17 cellular contexts compared by ENCODE assay signal in the genomic region with DNA sequence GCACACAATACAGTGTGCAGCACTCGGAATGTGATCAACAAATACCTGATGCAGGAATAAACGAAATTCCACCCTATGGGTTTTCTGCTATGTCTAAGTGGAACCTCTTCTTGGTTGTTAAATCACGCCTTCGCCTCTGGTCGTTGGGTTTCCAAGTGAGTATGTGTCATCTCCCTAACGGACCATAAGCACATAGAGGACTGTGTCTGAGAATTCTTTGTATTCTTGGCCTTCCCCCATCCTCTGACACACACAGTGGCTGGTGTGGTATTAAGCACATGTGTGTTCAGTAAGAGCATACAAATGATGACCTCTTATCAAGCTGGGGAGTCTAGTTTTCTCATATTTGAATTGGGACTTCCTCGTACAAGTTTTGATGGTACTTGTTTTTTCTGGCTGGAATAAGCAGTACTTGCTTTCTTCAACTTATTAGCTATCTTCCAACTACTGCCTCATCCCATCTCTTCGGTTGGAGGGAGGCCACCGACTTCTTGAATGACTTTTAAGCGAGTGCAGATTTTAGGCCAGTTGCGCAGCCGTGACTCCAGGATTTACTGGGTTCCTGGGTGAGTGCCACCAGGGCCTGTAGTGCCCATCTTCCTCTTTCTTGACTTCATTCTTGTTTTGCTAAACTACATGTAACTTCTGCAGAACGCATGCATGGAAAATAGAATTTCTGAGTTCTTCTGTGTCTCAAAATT.
DNase-seq lines count a peak whose midpoint lies in the region; ATAC-seq and TF ChIP-seq lines count a peak whose summit lies in the region.
"Had no signal": no experiment of that assay in that cellular context is flagged by ENCODE, and none has a peak within 500 bp of the region (broad histone marks: within the 10 kb centered on the region; RNA-seq: fewer than 3 reads in every experiment).

No MANE protein-coding gene starts in this region.

- ATAC-seq in T-helper 17 cell, result no peak
- peak; percentile 93 for ATAC-seq in Right ventricle myocardium inferior
- ATAC-seq: CD8-positive, alpha-beta T cell; GM23338; PC-3 had no signal

- no peak overlapping the region for H3K9ac ChIP-seq in mammary epithelial cell (ENCODE audit: insufficient read depth, low read length)

- DNase-seq in T-helper 17 cell (no peak), Right ventricle myocardium inferior (ENCODE audit: missing footprints) (no peak), islet precursor cell (peak; percentile 11), sigmoid colon (peak; percentile 59), SJCRH30 (no peak), mammary epithelial cell (no peak)
- DNase-seq in activated CD4-positive, alpha-beta T cell treated with anti-CD3 and anti-CD28 coated beads for 48 hours, result no peak
- DNase-seq: DND-41, GDM1, HFFc6, KBM-7, NCI-H1092, NCI-H446, PC-3, SHP77 treated with DMSO at 0.1 percent for 48 hours had no signal

- peaks cover 3% of the 10 kb centered on the region for H3K36me3 Mint-ChIP-seq in T-helper 17 cell (ENCODE audit: low read depth)
- H3K36me3 Mint-ChIP-seq: CD8-positive, alpha-beta T cell had no signal

- TF ChIP-seq EP300 in sigmoid colon (IDR thresholded peaks at IDR 0.05), result no peak

- no peak overlapping the region for H3K27ac Mint-ChIP-seq in T-helper 17 cell
- H3K27ac Mint-ChIP-seq: CD8-positive, alpha-beta T cell; GM23338; HFFc6 had no signal

- H3K27me3 ChIP-seq in sigmoid colon (no peaks in the 10 kb centered on the region), SJCRH30 (no peaks in the 10 kb centered on the region), mammary epithelial cell (ENCODE audit: insufficient read depth, low read length) (peaks cover 7% of the 10 kb centered on the region)

- TF ChIP-seq POLR2A in sigmoid colon (IDR thresholded peaks at IDR 0.05), result no peak

- no peaks in the 10 kb centered on the region for H3K4me1 ChIP-seq in sigmoid colon
- H3K4me1 ChIP-seq in SJCRH30, result peaks cover 9% of the 10 kb centered on the region; the same call in 1 of the 2 replicates
- H3K4me1 ChIP-seq in mammary epithelial cell (ENCODE audit: insufficient read depth, low read length), result no peaks in the 10 kb centered on the region

- H3K4me3 Mint-ChIP-seq in T-helper 17 cell, result peak overlapping the region; percentile 8
- H3K4me3 Mint-ChIP-seq: CD8-positive, alpha-beta T cell; GM23338; HFFc6 had no signal

- dilution Hi-C loops in mammary epithelial cell (cut with HindIII; ENCODE audit: low sequenced_read_pairs), result no loop called here

- no peak overlapping the region for H2AFZ ChIP-seq in mammary epithelial cell (ENCODE audit: low read depth, low read length)
- H2AFZ ChIP-seq: GM23338 had no signal

- TF ChIP-seq CTCF in sigmoid colon (IDR thresholded peaks at IDR 0.05) (no peak), mammary epithelial cell (conservative IDR thresholded peaks at IDR 0.05 in 1 of 2, IDR thresholded peaks at IDR 0.05 in 1 of 2; ENCODE audit: extremely low read depth in 1 of 2, insufficient read depth in 1 of 2, low read depth in 1 of 2, low read length in 2 of 2) (no peak)

- intact Hi-C loops in Right ventricle myocardium inferior (cut with DNase I), result no loop called here
- intact Hi-C loops in sigmoid colon (cut with DNase I), result no loop called here
- intact Hi-C loops in mammary epithelial cell (cut with micrococcal nuclease), result no loop called here

- in situ Hi-C loops in mammary epithelial cell (cut with MboI; ENCODE audit: low sequenced_read_pairs in 2 of 2), result no loop called here

- WGBS in sigmoid colon, 2 donors, result 87 to 94% methylated on average over 13 of the region's 13 CpGs
- WGBS in mammary epithelial cell (ENCODE audit: low coverage, missing lambda C conversion rate), result 91% methylated on average over 13 of the region's 13 CpGs

- no peaks in the 10 kb centered on the region for H3K79me2 ChIP-seq in mammary epithelial cell (ENCODE audit: insufficient read depth, low read length)

- H3K36me3 ChIP-seq in sigmoid colon, result no peaks in the 10 kb centered on the region
- H3K36me3 ChIP-seq in SJCRH30, result no peaks in the 10 kb centered on the region
- no peaks in the 10 kb centered on the region for H3K36me3 ChIP-seq in mammary epithelial cell (ENCODE audit: insufficient read depth, low read length)

- H3K9me3 ChIP-seq in T-helper 17 cell (ENCODE audit: control insufficient read depth, low read length, poor library complexity, severe bottlenecking), result no peaks in the 10 kb centered on the region
- no peaks in the 10 kb centered on the region for H3K9me3 ChIP-seq in sigmoid colon
- H3K9me3 ChIP-seq in SJCRH30 (replicated peaks), result no peaks in the 10 kb centered on the region
- no peaks in the 10 kb centered on the region for H3K9me3 ChIP-seq in mammary epithelial cell (replicated peaks; ENCODE audit: insufficient read depth, low read length)

- H3K27ac ChIP-seq in sigmoid colon (no peak overlapping the region), SJCRH30 (no peak overlapping the region), mammary epithelial cell (ENCODE audit: insufficient read depth, low read depth, low read length) (no peak overlapping the region)

- no peaks in the 10 kb centered on the region for H3K27me3 Mint-ChIP-seq in T-helper 17 cell

- BruUV-seq in mammary epithelial cell (replicated peaks; lab: Mats Ljungman, UMichigan), result no TSS peak

- H3K4me3 ChIP-seq in sigmoid colon, result no peak overlapping the region
- no peak overlapping the region for H3K4me3 ChIP-seq in SJCRH30
- no peak overlapping the region for H3K4me3 ChIP-seq in mammary epithelial cell (replicated peaks in 1 of 3; ENCODE audit: insufficient read depth in 1 of 3, low read depth in 2 of 3, low read length in 3 of 3)
- H3K4me3 ChIP-seq: GM23338 had no signal

- peaks cover 2% of the 10 kb centered on the region for H3K4me1 Mint-ChIP-seq in T-helper 17 cell
- H3K4me1 Mint-ChIP-seq: GM23338 had no signal

- H4K20me1 ChIP-seq in mammary epithelial cell (ENCODE audit: insufficient read depth, low read length), result no peaks in the 10 kb centered on the region

- H3K4me2 ChIP-seq in mammary epithelial cell (ENCODE audit: insufficient read depth, low read depth, low read length), result no peak overlapping the region
- H3K4me2 ChIP-seq: GM23338 had no signal

- CTCF ChIA-PET in mammary epithelial cell (lab: Charles Lee; ENCODE audit: low non-redundant PET), result no interaction called here

Comparison
In these comparisons a context has a peak if more than half of its experiments do, and no peak if none do; other contexts are left out.
1. DNase-seq: peak in islet precursor cell (single experiment) and sigmoid colon (single experiment); none in T-helper 17 cell (0 of 3), Right ventricle myocardium inferior (single experiment), SJCRH30 (0 of 2), mammary epithelial cell (single experiment) and activated CD4-positive, alpha-beta T cell treated with anti-CD3 and anti-CD28 coated beads for 48 hours (single experiment).